ENCODE assay signal across 11 cellular contexts in the genomic region with DNA sequence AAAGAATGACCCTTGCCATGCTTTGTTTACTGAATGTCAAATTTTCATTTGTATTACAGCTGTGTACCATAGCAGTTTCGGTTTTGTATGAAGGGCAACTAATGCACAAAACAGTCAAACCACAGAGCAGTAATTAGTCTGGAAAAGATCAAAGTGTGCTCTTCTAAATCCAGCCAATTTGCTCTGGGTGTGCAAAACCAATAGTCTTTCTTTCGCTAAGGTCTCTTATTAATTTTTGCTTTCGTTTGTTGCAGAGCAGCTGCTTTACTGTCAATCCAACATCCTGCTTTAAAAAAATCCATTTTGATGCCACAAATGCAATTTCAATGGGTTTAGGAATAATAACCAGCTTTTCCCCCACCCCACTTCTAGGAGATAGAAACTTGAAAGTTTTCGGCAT.
DNase-seq lines count a peak whose midpoint lies in the region; ATAC-seq and TF ChIP-seq lines count a peak whose summit lies in the region.
"Had no signal": no experiment of that assay in that cellular context is flagged by ENCODE, and none has a peak within 500 bp of the region (broad histone marks: within the 10 kb centered on the region; RNA-seq: fewer than 3 reads in every experiment).

No MANE protein-coding gene starts in this region.

- peaks cover 2% of the 10 kb centered on the region for H3K27me3 Mint-ChIP-seq in activated T-cell treated with anti-CD3 and anti-CD28 coated beads, Interleukin-2, amount 50 U/mL, for 4 hours (ENCODE audit: low read depth)

- H3K4me1 ChIP-seq in PC-3 (ENCODE audit: insufficient read depth, low read length): no peaks in the 10 kb centered on the region

- no peak for TF ChIP-seq CTCF in PC-3 (conservative IDR thresholded peaks at IDR 0.05; ENCODE audit: low read depth, low read length)

- H3K9me3 Mint-ChIP-seq in activated T-cell treated with anti-CD3 and anti-CD28 coated beads, Interleukin-2, amount 50 U/mL, for 4 hours: no peaks in the 10 kb centered on the region

- peak overlapping the region; percentile 32; the same call in 1 of the 2 replicates for H3K4me2 ChIP-seq in PC-3 (ENCODE audit: low read length)
- H3K4me2 ChIP-seq: PC-9 had no signal

- DNase-seq in activated T-cell treated with anti-CD3 and anti-CD28 coated beads, Interleukin-2, amount 50 U/mL, for 4 hours: no peak
- no peak for DNase-seq in activated T-cell treated with anti-CD3 and anti-CD28 coated beads, Interleukin-2, amount 50 U/mL, for 1 hour
- DNase-seq in PC-3 (no peak), NCI-H526 (lab: John Stamatoyannopoulos, UW) (no peak), Right ventricle myocardium superior (no peak)
- no peak for DNase-seq in stimulated activated CD4-positive, alpha-beta T cell treated with anti-CD3 and anti-CD28 coated beads, Interleukin-15, amount 100 ng/mL, for 24 hours
- DNase-seq: PC-9 had no signal

- H3K9me2 ChIP-seq in PC-3 (replicated peaks; ENCODE audit: low read length): no peaks in the 10 kb centered on the region

- no peak overlapping the region for H2AFZ ChIP-seq in PC-3 (ENCODE audit: low read length)
- H2AFZ ChIP-seq: PC-9 had no signal

- H3K27ac ChIP-seq in PC-3 (ENCODE audit: low read length) (no peak overlapping the region), temporal lobe (ENCODE audit: low read depth, low read length) (peak overlapping the region; percentile 78)
- H3K27ac ChIP-seq: C4-2B, coronary artery, PC-9 had no signal

- CTCF ChIA-PET in PC-3 (lab: Charles Lee): no interaction called here

- H3K4me3 Mint-ChIP-seq in activated T-cell treated with anti-CD3 and anti-CD28 coated beads, Interleukin-2, amount 50 U/mL, for 4 hours: peak overlapping the region; percentile 26

- peaks cover 74% of the 10 kb centered on the region for H3K27me3 ChIP-seq in PC-3 (ENCODE audit: low read length)

- no peaks in the 10 kb centered on the region for H3K9me3 ChIP-seq in PC-3 (ENCODE audit: low read length)

- no peaks in the 10 kb centered on the region for H3K36me3 ChIP-seq in PC-3 (ENCODE audit: low read depth, low read length)

- no peak overlapping the region for H3K9ac ChIP-seq in PC-3 (ENCODE audit: low read length)

- peaks cover 7% of the 10 kb centered on the region for H3K4me1 Mint-ChIP-seq in activated T-cell treated with anti-CD3 and anti-CD28 coated beads, Interleukin-2, amount 50 U/mL, for 4 hours (ENCODE audit: low read depth)

- peak overlapping the region; percentile 12; the same call in 1 of the 2 replicates for H3K4me3 ChIP-seq in PC-3 (ENCODE audit: low read length)
- H3K4me3 ChIP-seq: coronary artery, PC-9 had no signal

- BruUV-seq in PC-3 (replicated peaks; lab: Mats Ljungman, UMichigan): no TSS peak

- no peaks in the 10 kb centered on the region for H4K20me1 ChIP-seq in PC-3 (ENCODE audit: low read length)

- ATAC-seq in activated T-cell treated with anti-CD3 and anti-CD28 coated beads, Interleukin-2, amount 50 U/mL, for 4 hours: no peak
- ATAC-seq in HG02759 (IDR thresholded peaks at IDR 0.05; ENCODE audit: unreplicated experiment): peak; percentile 82
- ATAC-seq in PC-3: no peak
- no peak for ATAC-seq in Right ventricle myocardium superior (ENCODE audit: poor library complexity)

- intact Hi-C loops in PC-3 (cut with micrococcal nuclease): no loop called here
- intact Hi-C loops in Right ventricle myocardium superior (cut with DNase I): no loop called here

- POLR2A ChIA-PET in PC-3 (lab: Charles Lee; ENCODE audit: unreplicated experiment): no interaction called here

- H3K79me2 ChIP-seq in PC-3 (ENCODE audit: low read length): no peaks in the 10 kb centered on the region

- H3K36me3 Mint-ChIP-seq in activated T-cell treated with anti-CD3 and anti-CD28 coated beads, Interleukin-2, amount 50 U/mL, for 4 hours (ENCODE audit: insufficient read depth): no peaks in the 10 kb centered on the region

- no peaks in the 10 kb centered on the region for H3F3A ChIP-seq in PC-3 (ENCODE audit: low read length, unreplicated experiment)
